22 cellular contexts compared by ENCODE assay signal in the genomic region with DNA sequence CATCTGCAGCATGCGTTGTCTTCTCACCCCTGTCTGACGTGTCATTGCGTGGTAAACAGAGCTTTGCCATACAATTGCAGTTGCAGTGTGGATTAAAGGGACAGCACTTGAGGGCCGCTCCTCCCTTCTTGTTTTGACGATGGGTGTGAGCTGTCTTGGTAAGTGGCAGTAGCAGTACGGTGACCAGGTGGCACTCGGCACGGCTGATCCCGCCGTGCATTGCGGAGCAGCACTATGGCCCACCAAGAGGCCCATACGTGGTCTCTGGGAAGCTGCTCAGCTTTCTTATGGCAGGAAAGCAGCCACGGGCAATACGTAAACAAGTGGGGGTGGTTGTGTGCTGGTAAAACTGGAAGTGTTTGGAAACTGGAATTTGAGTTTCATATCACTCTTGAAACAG. TPM values are rescaled to one million over a fixed set of nuclear protein-coding genes. Genes with fewer than 3 reads are reported as not detected.
DNase-seq lines count a peak whose midpoint lies in the region; ATAC-seq and TF ChIP-seq lines count a peak whose summit lies in the region.
"Had no signal": no experiment of that assay in that cellular context is flagged by ENCODE, and none has a peak within 500 bp of the region (broad histone marks: within the 10 kb centered on the region; RNA-seq: fewer than 3 reads in every experiment).

No MANE protein-coding gene starts in this region.

- TF ChIP-seq CTCF in CD14-positive monocyte (IDR thresholded peaks at IDR 0.05): no peak
- TF ChIP-seq CTCF in HEK293 (tag by site-specific recombination; IDR thresholded peaks at IDR 0.05): no peak
- TF ChIP-seq CTCF in chondrocyte (IDR thresholded peaks at IDR 0.05): no peak
- TF ChIP-seq CTCF in nephron progenitor cell (IDR thresholded peaks at IDR 0.05): no peak

- H3K27ac ChIP-seq in HEK293 (ENCODE audit: extremely low read depth, low read depth, low read length): no peak overlapping the region
- H3K27ac ChIP-seq: GM23248 had no signal

- POLR2A ChIA-PET in HEK293 (lab: Yijun Ruan, JAX): no interaction called here

- H3K9me3 Mint-ChIP-seq in CD14-positive monocyte: no peaks in the 10 kb centered on the region
- no peaks in the 10 kb centered on the region for H3K9me3 Mint-ChIP-seq in chondrocyte (ENCODE audit: low read depth)
- no peaks in the 10 kb centered on the region for H3K9me3 Mint-ChIP-seq in nephron progenitor cell
- H3K9me3 Mint-ChIP-seq: CD4-positive, alpha-beta T cell had no signal

- H3K4me3 Mint-ChIP-seq in CD14-positive monocyte (no peak overlapping the region), chondrocyte (ENCODE audit: unreplicated experiment) (no peak overlapping the region), nephron progenitor cell (no peak overlapping the region)
- H3K4me3 Mint-ChIP-seq: CD4-positive, alpha-beta T cell had no signal

- ATAC-seq in HG03025 (IDR thresholded peaks at IDR 0.05; ENCODE audit: low FRiP score, unreplicated experiment) (no peak), HG02623 (IDR thresholded peaks at IDR 0.05; ENCODE audit: unreplicated experiment) (no peak), HG03432 (IDR thresholded peaks at IDR 0.05; ENCODE audit: unreplicated experiment) (no peak)

- H3K36me3 Mint-ChIP-seq in CD14-positive monocyte (peaks cover 25 to 50% of the 10 kb centered on the region in 2 donors), chondrocyte (ENCODE audit: low read depth) (peaks cover 4% of the 10 kb centered on the region), nephron progenitor cell (ENCODE audit: low read depth) (peaks cover 75% of the 10 kb centered on the region)

- peaks cover 0 to 18% of the 10 kb centered on the region in 2 experiments; a peak in 2 of 3 replicates for H3K36me3 ChIP-seq in HEK293 (ENCODE audit: control insufficient read depth in 2 of 2, insufficient read depth in 1 of 2, low read length in 2 of 2)

- peak overlapping the region in 5 of 7 donors; percentile 9 to 82 (median 36) for H3K27ac Mint-ChIP-seq in CD14-positive monocyte
- H3K27ac Mint-ChIP-seq in chondrocyte (ENCODE audit: unreplicated experiment): no peak overlapping the region
- peak overlapping the region; percentile 25 for H3K27ac Mint-ChIP-seq in nephron progenitor cell
- H3K27ac Mint-ChIP-seq: CD4-positive, alpha-beta T cell had no signal

- 0 out of 2 replicates have a peak, but pooled peaks cover 4% of the 10 kb centered on the region for H3K4me1 ChIP-seq in HEK293 (ENCODE audit: control insufficient read depth, insufficient read depth, low read length)

- H3K4me1 Mint-ChIP-seq in CD14-positive monocyte (peaks cover 54% of the 10 kb centered on the region), chondrocyte (ENCODE audit: low read depth) (peaks cover 24% of the 10 kb centered on the region), nephron progenitor cell (peaks cover 18% of the 10 kb centered on the region)

- H3K27me3 Mint-ChIP-seq in CD14-positive monocyte (ENCODE audit: low read depth in 3 of 3) (peaks cover 0 to 2% (median 0%) of the 10 kb centered on the region in 3 donors), chondrocyte (ENCODE audit: low read depth) (no peaks in the 10 kb centered on the region), nephron progenitor cell (ENCODE audit: low read depth, poor library complexity) (no peaks in the 10 kb centered on the region)
- H3K27me3 Mint-ChIP-seq: CD4-positive, alpha-beta T cell had no signal

- DNase-seq in CD14-positive monocyte (ENCODE audit: low spot score) (no peak), chondrocyte (ENCODE audit: low spot score) (peak; percentile 37), nephron progenitor cell (no peak)
- DNase-seq: ACHN; AML-193; CD4-positive, alpha-beta T cell; DMS153; GDM1; GM23248; HCEC 1CT; NCI-H1105; NCI-H1694; NCI-H510A; NCI-H748 treated with DMSO at 0.1 percent for 48 hours; NK-92 treated with Interleukin-12 subunit alpha and Interleukin-12 subunit beta, amount 100 ng/mL, for 24 hours; OCI-M1; SHP77 treated with DMSO at 0.1 percent for 48 hours; SK-N-SH had no signal

- intact Hi-C loops in CD14-positive monocyte (cut with micrococcal nuclease): no loop called here

- CTCF ChIA-PET in HEK293 (lab: Yijun Ruan, JAX): interaction anchor here (0.9 kb wide), 1 partner anchor 12 kb away, joined by 3 read pairs; no protein-coding TSS in a partner anchor

- H3K9me3 ChIP-seq in HEK293 (ENCODE audit: control insufficient read depth, insufficient read depth, low read depth, low read length): no peaks in the 10 kb centered on the region
- H3K9me3 ChIP-seq: SK-N-SH had no signal

- no peak overlapping the region for H3K4me3 ChIP-seq in HEK293 (ENCODE audit: low read depth, low read length)
- H3K4me3 ChIP-seq: GM23248 had no signal

TF ChIP-seq in HEK293, 187 proteins besides CTCF, POLR2A, EP300 and RAD21:
- no peak for TF ChIP-seq GLI2 (tag by site-specific recombination; IDR thresholded peaks at IDR 0.05; ENCODE audit: borderline replicate concordance, low read depth)
- TF ChIP-seq PRDM4 (tag by site-specific recombination; IDR thresholded peaks at IDR 0.05): peak; percentile 16; the same call in 1 of the 2 replicates

RNA-seq across cellular contexts. Expression of gene EHMT1, which starts 25.1 kb away (rescaled TPM):
- 10 to 100 TPM; 10.1 to 15.0 TPM for polyA plus RNA-seq in CD14-positive monocyte
- total RNA-seq in chondrocyte: 59.6 to 92.3 TPM (median 61.0 TPM) in 3 replicates

RNA-seq across cellular contexts. Expression of gene ARRDC1, which starts 38.4 kb away (rescaled TPM):
- polyA plus RNA-seq in CD14-positive monocyte: 10 to 100 TPM; 83.2 to 87.6 TPM
- 24.5 to 27.3 TPM (median 27.2 TPM) in 3 replicates for total RNA-seq in chondrocyte

RNA-seq across cellular contexts. Expression of gene ZMYND19, which starts 53.6 kb away (rescaled TPM):
- polyA plus RNA-seq in CD14-positive monocyte: 1 to 10 TPM; 1.9 to 4.5 TPM
- 32.5 to 34.8 TPM (median 33.0 TPM) in 3 replicates for total RNA-seq in chondrocyte
